In genomic region chr10:106873770-106874717, GRCh38 we compare ENCODE assay signal across 25 cellular contexts.
DNase-seq lines count a peak whose midpoint lies in the region; ATAC-seq and TF ChIP-seq lines count a peak whose summit lies in the region.
"Had no signal": no experiment of that assay in that cellular context is flagged by ENCODE, and none has a peak within 500 bp of the region (broad histone marks: within the 10 kb centered on the region; RNA-seq: fewer than 3 reads in every experiment).

No MANE protein-coding gene starts in this region.

- intact Hi-C loops in body of pancreas (cut with DNase I): no loop called here

- peak; percentile 11 to 66 (median 30) for DNase-seq in body of pancreas
- no peak for DNase-seq in NCI-H345 (lab: John Stamatoyannopoulos, UW)
- no peak for DNase-seq in GM19240 (ENCODE audit: insufficient read length, low spot score)
- no peak for DNase-seq in anterior cingulate cortex (lab: John Stamatoyannopoulos, UW)
- DNase-seq: AML-193; C1 segment of cervical spinal cord; Calu3; CD8-positive, alpha-beta memory T cell; DMS153; GDM1; KBM-7; NCI-H1092 treated with DMSO at 0.1 percent for 48 hours; NCI-H1436 treated with DMSO at 0.1 percent for 48 hours; NCI-H2029 treated with DMSO at 0.1 percent for 48 hours; NCI-H226; NCI-H524; NCI-H774; T-helper 1 cell had no signal

- H3K36me3 ChIP-seq in body of pancreas (replicated peaks in 1 of 2; ENCODE audit: insufficient read depth in 1 of 2, low read depth in 2 of 2): no peaks in the 10 kb centered on the region
- H3K36me3 ChIP-seq: HAP-1 had no signal

- H3K27me3 ChIP-seq in body of pancreas: no peaks in the 10 kb centered on the region

- H3K4me1 ChIP-seq in body of pancreas: peaks cover 4% of the 10 kb centered on the region
- H3K4me1 ChIP-seq: HAP-1 had no signal

- ATAC-seq in GM18498 (IDR thresholded peaks at IDR 0.05; ENCODE audit: unreplicated experiment) (peak; percentile 55), GM18870 (IDR thresholded peaks at IDR 0.05; ENCODE audit: unreplicated experiment) (peak; percentile 13), HG03175 (IDR thresholded peaks at IDR 0.05; ENCODE audit: unreplicated experiment) (peak; percentile 50), body of pancreas (peak; percentile 40), HG02759 (IDR thresholded peaks at IDR 0.05; ENCODE audit: unreplicated experiment) (no peak)
- ATAC-seq: GM23338, Panc1 had no signal

- WGBS in body of pancreas, 2 donors: 44 to 48% methylated on average over 5 of the region's 5 CpGs

- no peaks in the 10 kb centered on the region for H3K9me3 ChIP-seq in body of pancreas
- H3K9me3 ChIP-seq: HAP-1 had no signal

- no peak for TF ChIP-seq POLR2A in body of pancreas (IDR thresholded peaks at IDR 0.05)

- no peak overlapping the region for H3K27ac ChIP-seq in body of pancreas

- no peak overlapping the region for H3K4me3 ChIP-seq in body of pancreas
- H3K4me3 ChIP-seq: GM23338, HAP-1 had no signal

- no peak for TF ChIP-seq CTCF in body of pancreas (IDR thresholded peaks at IDR 0.05)

Comparison
In these comparisons a context has a peak if more than half of its experiments do, and no peak if none do; other contexts are left out.
1. DNase-seq: peak in body of pancreas (4 of 4); none in NCI-H345 (single experiment), GM19240 (single experiment) and anterior cingulate cortex (0 of 58).